In the genomic region with DNA sequence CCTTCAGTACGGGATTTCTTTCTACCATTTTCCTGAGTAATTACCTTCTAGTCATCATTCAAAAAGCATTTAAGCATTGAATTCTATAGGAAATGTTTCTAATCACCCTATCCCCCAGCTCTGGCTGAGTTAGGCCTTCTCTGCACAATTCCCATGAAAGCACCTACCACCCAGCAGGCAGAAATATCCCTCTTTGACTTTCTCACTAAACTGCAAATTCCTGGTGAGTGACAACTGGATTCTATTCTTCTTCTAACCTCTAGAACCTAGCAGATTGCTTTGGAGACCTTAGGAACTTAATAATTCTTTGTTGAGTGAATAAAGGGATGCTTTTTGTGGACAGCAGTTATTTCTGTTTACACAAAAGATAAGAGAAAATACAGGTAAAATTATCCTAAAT, we compare ENCODE assay signal across 24 cellular contexts.
DNase-seq lines count a peak whose midpoint lies in the region; ATAC-seq and TF ChIP-seq lines count a peak whose summit lies in the region.
"Had no signal": no experiment of that assay in that cellular context is flagged by ENCODE, and none has a peak within 500 bp of the region (broad histone marks: within the 10 kb centered on the region; RNA-seq: fewer than 3 reads in every experiment).

No MANE protein-coding gene starts in this region.

- no peaks in the 10 kb centered on the region for H4K20me1 ChIP-seq in smooth muscle cell (ENCODE audit: low read depth)

- H3K9me3 ChIP-seq in SK-N-MC (ENCODE audit: low read depth, low read length): no peaks in the 10 kb centered on the region; the same call in 1 of the 2 replicates
- no peaks in the 10 kb centered on the region for H3K9me3 ChIP-seq in smooth muscle cell (replicated peaks; ENCODE audit: low read depth)
- no peaks in the 10 kb centered on the region for H3K9me3 ChIP-seq in stomach

- no peak for TF ChIP-seq CTCF in smooth muscle cell (IDR thresholded peaks at IDR 0.05; ENCODE audit: borderline replicate concordance, insufficient read depth, poor library complexity, severe bottlenecking)
- no peak for TF ChIP-seq CTCF in brain microvascular endothelial cell (IDR thresholded peaks at IDR 0.05; ENCODE audit: low read depth, low read length, missing control alignments)
- TF ChIP-seq CTCF in stomach (IDR thresholded peaks at IDR 0.05): no peak

- H3K4me2 ChIP-seq in smooth muscle cell: no peak overlapping the region
- H3K4me2 ChIP-seq: KMS-11 had no signal

- H3K4me1 ChIP-seq in smooth muscle cell (ENCODE audit: low read depth): no peaks in the 10 kb centered on the region
- peaks cover 0 to under 1% (median 0%) of the 10 kb centered on the region in 4 donors for H3K4me1 ChIP-seq in stomach

- H3K36me3 ChIP-seq in SK-N-MC (ENCODE audit: insufficient read depth, low read length): no peaks in the 10 kb centered on the region
- peaks cover 8% of the 10 kb centered on the region for H3K36me3 ChIP-seq in smooth muscle cell (ENCODE audit: low read depth)
- no peaks in the 10 kb centered on the region for H3K36me3 ChIP-seq in brain microvascular endothelial cell (replicated peaks)
- H3K36me3 ChIP-seq in stomach: no peaks in the 10 kb centered on the region

- H3K4me3 ChIP-seq in SK-N-MC: no peak overlapping the region
- no peak overlapping the region for H3K4me3 ChIP-seq in smooth muscle cell
- H3K4me3 ChIP-seq in brain microvascular endothelial cell (ENCODE audit: low read depth, low read length): no peak overlapping the region
- H3K4me3 ChIP-seq in stomach: no peak overlapping the region

- H3K27me3 ChIP-seq in smooth muscle cell (ENCODE audit: low read depth) (no peaks in the 10 kb centered on the region), brain microvascular endothelial cell (replicated peaks) (no peaks in the 10 kb centered on the region), stomach (no peaks in the 10 kb centered on the region)

- H2AFZ ChIP-seq in smooth muscle cell (ENCODE audit: low read depth): no peak overlapping the region

- intact Hi-C loops in stomach (cut with DNase I; ENCODE audit: low total_unique reads): no loop called here

- no peak for TF ChIP-seq POLR2A in stomach (IDR thresholded peaks at IDR 0.05)

- DNase-seq in EH (ENCODE audit: low read depth) (peak; percentile 55), SK-N-MC (ENCODE audit: low read depth, low spot score) (no peak), myocyte (ENCODE audit: low read depth) (peak; percentile 61), smooth muscle cell (lab: John Stamatoyannopoulos, UW; ENCODE audit: unreplicated experiment) (no peak), brain microvascular endothelial cell (no peak), kidney tubule cell (ENCODE audit: low spot score) (no peak), stomach (no peak)
- DNase-seq: CD8-positive, alpha-beta T cell; DMS 273 treated with DMSO at 0.1 percent for 48 hours; DMS79; GF-D8; NCI-H1092; NCI-H1417 treated with DMSO at 0.1 percent for 48 hours; NCI-H1694 treated with DMSO at 0.1 percent for 48 hours; NCI-H2081; NCI-H2227 treated with DMSO at 0.1 percent for 48 hours; NCI-H526 treated with DMSO at 0.1 percent for 48 hours; SIG-M5 had no signal

- 89% methylated on average over 1 of the region's 1 CpG for WGBS in smooth muscle cell (ENCODE audit: low lambda C conversion rate)
- WGBS in stomach, 5 donors: 82 to 94% (median 90%) methylated on average over 1 of the region's 1 CpG

- H3K9ac ChIP-seq in SK-N-MC (ENCODE audit: insufficient read length) (no peak overlapping the region), smooth muscle cell (ENCODE audit: low read depth) (no peak overlapping the region)
- H3K9ac ChIP-seq: KMS-11 had no signal

- in situ Hi-C loops in brain microvascular endothelial cell (cut with HindIII; ENCODE audit: low pct_ligation_motif_present, low sequenced_read_pairs): no loop called here

- TF ChIP-seq EP300 in stomach (IDR thresholded peaks at IDR 0.05): no peak

- H3F3A ChIP-seq in smooth muscle cell (ENCODE audit: low read depth): peaks cover 9% of the 10 kb centered on the region

- no peaks in the 10 kb centered on the region for H3K79me2 ChIP-seq in smooth muscle cell (ENCODE audit: low read depth)

- ATAC-seq in HG02840 (IDR thresholded peaks at IDR 0.05; ENCODE audit: low FRiP score, unreplicated experiment): no peak
- ATAC-seq: CD8-positive, alpha-beta T cell; Panc1; SK-N-SH treated with all-trans-retinoic acid at 6 μM for 48 hours had no signal

- H3K27ac ChIP-seq in SK-N-MC (peak overlapping the region; percentile 60; the same call in 1 of the 2 replicates), smooth muscle cell (ENCODE audit: low read depth) (peak overlapping the region; percentile 9), brain microvascular endothelial cell (no peak overlapping the region), stomach (no peak overlapping the region)
- H3K27ac ChIP-seq: C4-2B, KMS-11, RWPE1 had no signal

Comparison
In these comparisons a context has a peak if more than half of its experiments do, and no peak if none do; other contexts are left out.
1. DNase-seq: peak in EH (single experiment) and myocyte (single experiment); none in SK-N-MC (single experiment), smooth muscle cell (single experiment), brain microvascular endothelial cell (single experiment), kidney tubule cell (single experiment) and stomach (single experiment).
2. H3K27ac ChIP-seq: peak in SK-N-MC (single experiment) and smooth muscle cell (single experiment); none in brain microvascular endothelial cell (single experiment) and stomach (0 of 5).